ENCODE assay signal across 6 cellular contexts in the genomic region with DNA sequence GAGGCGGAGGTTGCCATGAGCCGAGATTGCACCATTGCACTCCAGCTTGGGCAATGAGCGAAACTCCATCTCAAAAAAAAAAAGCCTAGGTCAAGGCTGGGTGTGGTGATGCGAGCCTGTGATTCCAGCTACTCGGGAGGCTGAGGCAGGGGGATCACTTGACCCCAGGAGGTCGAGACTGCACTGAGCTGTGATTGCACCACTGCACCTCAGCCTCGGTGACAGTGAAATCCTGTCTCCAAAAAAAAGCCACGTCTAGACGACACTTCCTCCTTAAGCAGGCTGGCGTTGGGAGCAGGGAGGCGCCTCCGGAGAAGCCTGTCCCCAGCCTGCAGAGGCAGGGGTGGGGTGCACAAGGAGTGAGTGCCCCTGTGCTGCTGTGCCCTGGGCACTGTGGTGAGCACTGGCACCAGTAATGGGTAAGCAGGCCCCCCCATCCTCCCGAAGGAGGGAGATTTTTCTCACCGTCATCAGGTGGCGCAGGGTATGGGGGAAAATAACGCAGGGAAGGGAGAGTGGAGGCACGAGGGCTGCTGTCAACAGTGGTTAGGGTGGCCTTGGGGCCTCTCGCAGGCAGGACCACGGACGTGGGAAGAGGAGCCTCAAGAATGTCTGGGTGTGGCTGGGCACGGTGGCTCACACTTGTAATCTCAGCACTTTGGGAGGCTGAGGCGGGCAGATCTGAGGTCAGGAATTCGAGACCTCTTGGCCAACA. TPM values are rescaled to one million over a fixed set of nuclear protein-coding genes. Genes with fewer than 3 reads are reported as not detected.
A peak's percentile ranks its signal among the peaks of the same experiment; 100 is the strongest.
DNase-seq lines count a peak whose midpoint lies in the region; ATAC-seq and TF ChIP-seq lines count a peak whose summit lies in the region.

No MANE protein-coding gene starts in this region.

- ATAC-seq in CD4-positive, alpha-beta T cell (ENCODE audit: poor library complexity), result peak; percentile 72
- no peak for ATAC-seq in HG03095 (IDR thresholded peaks at IDR 0.05; ENCODE audit: unreplicated experiment)

- H3K4me1 ChIP-seq in HAP-1, result peaks cover 3% of the 10 kb centered on the region

- intact Hi-C loops in CD4-positive, alpha-beta T cell (cut with DNase I, micrococcal nuclease), result loop anchor here (2.0 to 5.0 kb wide), 2 partner anchors 177 to 180 kb away; no protein-coding TSS in a partner anchor

- CTCF ChIA-PET in CD4-positive, alpha-beta T cell (lab: Charles Lee), result interaction anchor here (0.6 to 2.5 kb wide), 6 partner anchors 8 to 19 kb away, joined by 3 to 13 read pairs (median 6); no protein-coding TSS in a partner anchor

- in situ Hi-C loops in HAP-1 (cut with MboI; ENCODE audit: low sequenced_read_pairs), result no loop called here
- in situ Hi-C loops in ACHN (cut with HindIII; ENCODE audit: low pct_ligation_motif_present, low pct_unique_long_range_greater_than_20kb, low sequenced_read_pairs), result no loop called here

- no peak overlapping the region for H3K9ac ChIP-seq in SK-N-MC (ENCODE audit: insufficient read length)

- H3K27me3 Mint-ChIP-seq in CD4-positive, alpha-beta T cell, result peaks cover 4% of the 10 kb centered on the region

- peak overlapping the region; percentile 47 for H3K27ac ChIP-seq in CD4-positive, alpha-beta T cell (ENCODE audit: low read depth, low read length)
- peak overlapping the region; percentile 21; the same call in 1 of the 2 replicates for H3K27ac ChIP-seq in SK-N-MC

- no peak overlapping the region for H3K4me3 ChIP-seq in SK-N-MC
- no peak overlapping the region for H3K4me3 ChIP-seq in HAP-1

- H3K36me3 ChIP-seq in SK-N-MC (ENCODE audit: insufficient read depth, low read length) (peaks cover 55% of the 10 kb centered on the region), HAP-1 (replicated peaks) (peaks cover 80% of the 10 kb centered on the region)

- no peaks in the 10 kb centered on the region for H3K27me3 ChIP-seq in CD4-positive, alpha-beta T cell (ENCODE audit: control insufficient read depth, insufficient read depth, low read length)
- H3K27me3 ChIP-seq in HAP-1 (ENCODE audit: low read depth), result no peaks in the 10 kb centered on the region

- DNase-seq in CD4-positive, alpha-beta T cell, result peak in 3 of 10 experiments; percentile 36 to 76 (median 66)
- DNase-seq in SK-N-MC (ENCODE audit: low read depth, low spot score) (no peak), glomerular visceral epithelial cell (ENCODE audit: extremely low spot score) (peak; percentile 49), HAP-1 (ENCODE audit: low spot score in 2 of 2) (no peak), ACHN (no peak)

- peak overlapping the region; percentile 98 for H3K27ac Mint-ChIP-seq in CD4-positive, alpha-beta T cell

- H3K9me3 ChIP-seq in CD4-positive, alpha-beta T cell (ENCODE audit: control insufficient read depth, low read length), result no peaks in the 10 kb centered on the region
- H3K9me3 ChIP-seq in SK-N-MC (ENCODE audit: low read depth, low read length), result no peaks in the 10 kb centered on the region
- H3K9me3 ChIP-seq in HAP-1, result no peaks in the 10 kb centered on the region

- H3K4me1 Mint-ChIP-seq in CD4-positive, alpha-beta T cell (ENCODE audit: low read depth), result peaks cover 31% of the 10 kb centered on the region

- POLR2A ChIA-PET in CD4-positive, alpha-beta T cell (lab: Charles Lee), result interaction anchor here (0.8 to 4.3 kb wide), 5 partner anchors 8 to 124 kb away, joined by 3 to 28 read pairs (median 5); no protein-coding TSS in a partner anchor

- peaks cover 79% of the 10 kb centered on the region for H3K36me3 Mint-ChIP-seq in CD4-positive, alpha-beta T cell (ENCODE audit: low read depth)

- peak overlapping the region; percentile 87 for H3K4me3 Mint-ChIP-seq in CD4-positive, alpha-beta T cell

- no peaks in the 10 kb centered on the region for H3K9me3 Mint-ChIP-seq in CD4-positive, alpha-beta T cell

- no peak for TF ChIP-seq CTCF in CD4-positive, alpha-beta T cell (IDR thresholded peaks at IDR 0.05)

RNA-seq across cellular contexts. Expression of a gene that starts 0.7 kb away (rescaled TPM):
- 10 to 100 TPM; 88.5 to 93.9 TPM for total RNA-seq in CD4-positive, alpha-beta T cell

RNA-seq across cellular contexts. Expression of a gene that starts 6.0 kb away (rescaled TPM):
- total RNA-seq in CD4-positive, alpha-beta T cell, result 100 to 1,000 TPM; 119 to 127 TPM

RNA-seq across cellular contexts. Expression of a gene that starts 7.5 kb away (rescaled TPM):
- 100 to 1,000 TPM; 328 to 343 TPM for total RNA-seq in CD4-positive, alpha-beta T cell

RNA-seq across cellular contexts. Expression of a gene that starts 9.7 kb away (rescaled TPM):
- total RNA-seq in CD4-positive, alpha-beta T cell, result under 1 TPM; 0.61 to 0.63 TPM

RNA-seq across cellular contexts. Expression of a gene that starts 26.1 kb away (rescaled TPM):
- total RNA-seq in CD4-positive, alpha-beta T cell, result 10 to 100 TPM; 58.5 to 61.7 TPM
